Comparison of ENCODE assay signal across 8 cellular contexts in genomic region chr16:89574681-89575246, GRCh38. TPM values are rescaled to one million over a fixed set of nuclear protein-coding genes. Genes with fewer than 3 reads are reported as not detected.
DNase-seq lines count a peak whose midpoint lies in the region; ATAC-seq, FAIRE-seq and TF ChIP-seq lines count a peak whose summit lies in the region.

No MANE protein-coding gene starts in this region.

- H3K4me1 Mint-ChIP-seq in immature natural killer cell, result peaks cover 4 to 9% of the 10 kb centered on the region in 2 donors

- TF ChIP-seq RAD21 in K562 (CRISPR knock-in tag; conservative IDR thresholded peaks at IDR 0.05 in 1 of 2, IDR thresholded peaks at IDR 0.05 in 1 of 2), result peak; percentile 86 to 92

- peaks cover 29% of the 10 kb centered on the region for H3K79me2 ChIP-seq in K562 (ENCODE audit: control insufficient read depth, insufficient read depth, low read length)

- peak overlapping the region; percentile 15 to 73 (median 58) for H3K4me3 Mint-ChIP-seq in immature natural killer cell

- H2AFZ ChIP-seq in K562 (ENCODE audit: low read depth, low read length), result peak overlapping the region; percentile 86

- no peaks in the 10 kb centered on the region for H3K27me3 ChIP-seq in K562 (ENCODE audit: control insufficient read depth in 2 of 2, insufficient read depth in 2 of 2, low read length in 2 of 2)
- H3K27me3 ChIP-seq in prostate gland (replicated peaks; ENCODE audit: insufficient read depth), result peaks cover 13% of the 10 kb centered on the region

- BruUV-seq in K562 (replicated peaks; lab: Mats Ljungman, UMichigan), result no TSS peak

- H3K4me1 ChIP-seq in K562 (replicated peaks in 1 of 2; ENCODE audit: control insufficient read depth in 2 of 2, insufficient read depth in 2 of 2, low read length in 2 of 2) (peaks cover 5 to 65% of the 10 kb centered on the region in 2 experiments), prostate gland (replicated peaks) (peaks cover 6% of the 10 kb centered on the region)

- H3K4me2 ChIP-seq in K562 (ENCODE audit: insufficient read depth, low read length), result peak overlapping the region; percentile 69

- no peaks in the 10 kb centered on the region for H3K9me3 Mint-ChIP-seq in immature natural killer cell

- H3K9ac ChIP-seq in SK-N-MC (ENCODE audit: insufficient read length) (no peak overlapping the region), K562 (ENCODE audit: insufficient read depth in 1 of 2, low read depth in 2 of 2, low read length in 2 of 2) (peak overlapping the region; percentile 71 to 98)

- DNase-seq in Daoy (ENCODE audit: low read depth) (peak; percentile 87), SK-N-MC (ENCODE audit: low read depth, low spot score) (no peak), K562 (ENCODE audit: extremely low read depth in 1 of 4, low spot score in 3 of 4) (peak; percentile 86 to 93 (median 87)), immature natural killer cell (peak; percentile 24 to 52 (median 42)), prostate gland (ENCODE audit: low spot score) (no peak), cerebellum (ENCODE audit: low spot score) (no peak)
- peak; percentile 54 to 57 for DNase-seq in stimulated activated CD8-positive, alpha-beta memory T cell treated with anti-CD3 and anti-CD28 coated beads, Interleukin-2, amount 100 ng/mL, for 48 hours (ENCODE audit: low read depth in 2 of 2)

- no peak for TF ChIP-seq EP300 in K562 (IDR thresholded peaks at IDR 0.05; ENCODE audit: low read length)

- CTCF ChIA-PET in K562 (lab: Yijun Ruan, JAX; ENCODE audit: low intra/inter-chr PET ratio), result interaction anchor here (1.4 to 1.6 kb wide), 2 partner anchors 67 to 93 kb away, joined by 4 to 8 read pairs; no protein-coding TSS in a partner anchor

- H3K9me3 ChIP-seq in SK-N-MC (ENCODE audit: low read depth, low read length) (no peaks in the 10 kb centered on the region), K562 (replicated peaks; ENCODE audit: control insufficient read depth, insufficient read depth, low read depth, low read length) (peaks cover 7% of the 10 kb centered on the region), prostate gland (no peaks in the 10 kb centered on the region)

- H3K36me3 Mint-ChIP-seq in immature natural killer cell, result no peaks in the 10 kb centered on the region

- TF ChIP-seq CTCF in K562 (IDR thresholded peaks at IDR 0.05 in 2 of 3, conservative IDR thresholded peaks at IDR 0.05 in 1 of 3; ENCODE audit: insufficient read depth in 2 of 3, low read depth in 1 of 3, low read length in 3 of 3) (peak; percentile 87 to 99 (median 97)), prostate gland (IDR thresholded peaks at IDR 0.05) (peak in 2 of 4 experiments; percentile 54 to 85)

- POLR2A ChIA-PET in K562 (lab: Yijun Ruan, JAX), result interaction anchor here (0.5 to 1.7 kb wide), 3 partner anchors 8 to 10 kb away, joined by 3 to 15 read pairs (median 7); no protein-coding TSS in a partner anchor

- peaks cover 8 to 9% (median 9%) of the 10 kb centered on the region in 3 donors for H3K27me3 Mint-ChIP-seq in immature natural killer cell (ENCODE audit: low read depth in 3 of 3)

- TF ChIP-seq POLR2A in K562 (conservative IDR thresholded peaks at IDR 0.05), result peak; percentile 73; the same call in 1 of the 2 replicates
- TF ChIP-seq POLR2A in prostate gland (IDR thresholded peaks at IDR 0.05), result no peak

- H4K20me1 ChIP-seq in K562 (replicated peaks; ENCODE audit: control insufficient read depth, insufficient read depth, low read length), result no peaks in the 10 kb centered on the region

- 2% methylated on average over 30 of the region's 55 CpGs for WGBS in K562 (ENCODE audit: insufficient coverage, low coverage, missing lambda C conversion rate)
- WGBS in prostate gland, result 15% methylated on average over 39 of the region's 55 CpGs

- peaks cover 11% of the 10 kb centered on the region; the same call in 1 of the 2 replicates for H3K36me3 ChIP-seq in SK-N-MC (ENCODE audit: insufficient read depth, low read length)
- peaks cover 27% of the 10 kb centered on the region for H3K36me3 ChIP-seq in K562 (ENCODE audit: control insufficient read depth, insufficient read depth, low read length)
- no peaks in the 10 kb centered on the region for H3K36me3 ChIP-seq in prostate gland

- intact Hi-C loops in K562 (cut with micrococcal nuclease) (loop anchor here (2.0 to 10.0 kb wide), 2 partner anchors 70 to 92 kb away; no protein-coding TSS in a partner anchor), prostate gland (cut with DNase I) (no loop called here)

- peaks cover 4% of the 10 kb centered on the region for H3K9me1 ChIP-seq in K562 (ENCODE audit: control insufficient read depth, insufficient read depth, low read length)

- peak overlapping the region; percentile 67 for H3K4me3 ChIP-seq in SK-N-MC
- H3K4me3 ChIP-seq in K562, result peak overlapping the region; percentile 57
- peak overlapping the region in 1 of 2 donors; percentile 15 for H3K4me3 ChIP-seq in prostate gland

- peak; percentile 54 for ATAC-seq in HG03097 (IDR thresholded peaks at IDR 0.05; ENCODE audit: low FRiP score, unreplicated experiment)
- peak; percentile 95 for ATAC-seq in K562

- no peak overlapping the region for H3K27ac Mint-ChIP-seq in immature natural killer cell

- in situ Hi-C loops in K562 (cut with MboI), result no loop called here

- no peak overlapping the region for H3K27ac ChIP-seq in SK-N-MC
- H3K27ac ChIP-seq in K562 (ENCODE audit: extremely low read depth, low read depth, low read length), result peak overlapping the region; percentile 72
- no peak overlapping the region for H3K27ac ChIP-seq in prostate gland

- peak; percentile 80 for FAIRE-seq in K562 (lab: Jason Lieb, UNC)

RNA-seq across cellular contexts. Expression of gene CPNE7, which starts 0.8 kb away (rescaled TPM):
- total RNA-seq in Daoy (2014; rRNA removed; shearing (Covaris generic)), result 2.6 and 3.4 TPM in 2 replicates
- total RNA-seq in K562 (2011; cell fraction: chromatin; rRNA removed; ENCODE audit: low replicate concordance), result 170 and 336 TPM in 2 replicates
- 170 and 181 TPM in 2 replicates for total RNA-seq in K562 (2011; cell fraction: nucleolus; rRNA removed)
- total RNA-seq in K562 (2011; cell fraction: nucleoplasm; rRNA removed), result 123 and 131 TPM in 2 replicates
- total RNA-seq in K562 (2014; rRNA removed), result 46.8 and 63.6 TPM in 2 replicates
- 16.2 and 18.8 TPM in 2 replicates for total RNA-seq in K562 (2014; rRNA removed; fragmentation: Illumina TruSeq; extraction: Trizol)
- total RNA-seq in K562 (2015; rRNA removed; fragmentation: Illumina TruSeq; extraction: Trizol), result 16.9 and 18.5 TPM in 2 replicates
- 58.8 and 73.4 TPM in 2 replicates for total RNA-seq in K562 (2021)
- 32.7 and 33.6 TPM in 2 replicates for polyA plus RNA-seq in K562 (2011; rRNA removed)
- polyA plus RNA-seq in K562 (2011; cell fraction: cytosol; rRNA removed), result 19.6 and 36.0 TPM in 2 replicates
- polyA plus RNA-seq in K562 (2011; cell fraction: nucleus; rRNA removed), result 330 and 699 TPM in 2 replicates
- 44.5 and 48.7 TPM in 2 replicates for polyA plus RNA-seq in K562 (2012)
- 31.5 and 39.1 TPM in 2 replicates for polyA plus RNA-seq in K562 (2014; fragmentation: Illumina TruSeq; extraction: Trizol)
- polyA plus RNA-seq in K562 (2014; fragmentation: Nextera tagmentation; extraction: Ambion mirVana), result 1 to 10 TPM in 1 of 2 experiments, under 1 TPM in 1; 0.30 to 1.9 TPM
- 67.3 and 78.1 TPM in 2 replicates for polyA plus RNA-seq in K562 (2014; rRNA removed)
- polyA minus RNA-seq in K562 (2011; rRNA and poly(A)+ RNA removed), result 9.2 TPM in 2 replicates
- 10.7 and 11.9 TPM in 2 replicates for polyA minus RNA-seq in K562 (2011; cell fraction: cytosol; rRNA and poly(A)+ RNA removed)
- polyA minus RNA-seq in K562 (2011; cell fraction: nucleus; rRNA and poly(A)+ RNA removed), result 34.3 and 47.3 TPM in 2 replicates
- polyA plus RNA-seq in immature natural killer cell, result 1 to 10 TPM in 2 of 3 donors, not detected in 1; 1.9 to 5.1 TPM
- 1 to 10 TPM in 1 of 2 donors, under 1 TPM in 1; 0.18 to 8.9 TPM for total RNA-seq in prostate gland
- total RNA-seq in cerebellum, result 8.8 TPM

RNA-seq across cellular contexts. Expression of gene RPL13, which starts 14.3 kb away (rescaled TPM):
- 4,474 and 4,750 TPM in 2 replicates for total RNA-seq in Daoy (2014; rRNA removed; shearing (Covaris generic))
- 190 and 375 TPM in 2 replicates for total RNA-seq in K562 (2011; cell fraction: chromatin; rRNA removed; ENCODE audit: low replicate concordance)
- 1,145 and 1,282 TPM in 2 replicates for total RNA-seq in K562 (2011; cell fraction: nucleolus; rRNA removed)
- total RNA-seq in K562 (2011; cell fraction: nucleoplasm; rRNA removed), result 741 and 1,472 TPM in 2 replicates
- total RNA-seq in K562 (2014; rRNA removed), result 6,042 and 8,261 TPM in 2 replicates
- total RNA-seq in K562 (2014; rRNA removed; fragmentation: Illumina TruSeq; extraction: Trizol), result 916 and 1,208 TPM in 2 replicates
- 2,074 and 2,169 TPM in 2 replicates for total RNA-seq in K562 (2015; rRNA removed; fragmentation: Illumina TruSeq; extraction: Trizol)
- 2,859 and 3,283 TPM in 2 replicates for total RNA-seq in K562 (2021)
- polyA plus RNA-seq in K562 (2011; rRNA removed), result 1,633 and 2,887 TPM in 2 replicates
- 3,426 and 8,334 TPM in 2 replicates for polyA plus RNA-seq in K562 (2011; cell fraction: cytosol; rRNA removed)
- polyA plus RNA-seq in K562 (2011; cell fraction: nucleus; rRNA removed), result 2,104 and 2,686 TPM in 2 replicates
- polyA plus RNA-seq in K562 (2012), result 2,765 and 5,488 TPM in 2 replicates
- polyA plus RNA-seq in K562 (2014; fragmentation: Illumina TruSeq; extraction: Trizol), result 1,258 and 1,518 TPM in 2 replicates
- polyA plus RNA-seq in K562 (2014; fragmentation: Nextera tagmentation; extraction: Ambion mirVana), result 100 to 1,000 TPM; 227 to 348 TPM
- polyA plus RNA-seq in K562 (2014; rRNA removed), result 4,293 and 4,381 TPM in 2 replicates
- 413 and 474 TPM in 2 replicates for polyA minus RNA-seq in K562 (2011; rRNA and poly(A)+ RNA removed)
- polyA minus RNA-seq in K562 (2011; cell fraction: cytosol; rRNA and poly(A)+ RNA removed), result 1,370 and 2,343 TPM in 2 replicates
- polyA minus RNA-seq in K562 (2011; cell fraction: nucleus; rRNA and poly(A)+ RNA removed), result 505 and 641 TPM in 2 replicates
- polyA plus RNA-seq in immature natural killer cell, result 1,000 to 10,000 TPM; 1,461 to 3,229 (median 2,406) TPM
- total RNA-seq in prostate gland, result over 10,000 TPM in 1 of 2 donors, 1,000 to 10,000 TPM in 1; 6,889 to 11,644 TPM
- 1,241 TPM for total RNA-seq in cerebellum

RNA-seq across cellular contexts. Expression of gene DPEP1, which starts 38.7 kb away (rescaled TPM):
- total RNA-seq in Daoy (2014; rRNA removed; shearing (Covaris generic)), result 0.09 TPM in 1 of 2 replicates, not detected in the other
- total RNA-seq in K562 (2011; cell fraction: chromatin; rRNA removed; ENCODE audit: low replicate concordance), result 0.23 TPM in 1 of 2 replicates, not detected in the other
- total RNA-seq in K562 (2011; cell fraction: nucleolus; rRNA removed), result 0.67 and 1.3 TPM in 2 replicates
- total RNA-seq in K562 (2011; cell fraction: nucleoplasm; rRNA removed), result 0.46 TPM in 1 of 2 replicates, not detected in the other
- 0.14 TPM in 1 of 2 replicates, not detected in the other for total RNA-seq in K562 (2014; rRNA removed)
- not detected in 2 replicates for total RNA-seq in K562 (2014; rRNA removed; fragmentation: Illumina TruSeq; extraction: Trizol)
- total RNA-seq in K562 (2015; rRNA removed; fragmentation: Illumina TruSeq; extraction: Trizol), result not detected in 2 replicates
- 0.20 and 0.22 TPM in 2 replicates for total RNA-seq in K562 (2021)
- 0.31 and 0.34 TPM in 2 replicates for polyA plus RNA-seq in K562 (2011; rRNA removed)
- polyA plus RNA-seq in K562 (2011; cell fraction: cytosol; rRNA removed), result 0.22 and 1.2 TPM in 2 replicates
- 1.1 TPM in 2 replicates for polyA plus RNA-seq in K562 (2011; cell fraction: nucleus; rRNA removed)
- polyA plus RNA-seq in K562 (2012), result 0.17 and 0.21 TPM in 2 replicates
- 0.08 TPM in 1 of 2 replicates, not detected in the other for polyA plus RNA-seq in K562 (2014; fragmentation: Illumina TruSeq; extraction: Trizol)
- not detected for polyA plus RNA-seq in K562 (2014; fragmentation: Nextera tagmentation; extraction: Ambion mirVana)
- 0.18 TPM in 1 of 2 replicates, not detected in the other for polyA plus RNA-seq in K562 (2014; rRNA removed)
- not detected in 2 replicates for polyA minus RNA-seq in K562 (2011; rRNA and poly(A)+ RNA removed)
- not detected in 2 replicates for polyA minus RNA-seq in K562 (2011; cell fraction: cytosol; rRNA and poly(A)+ RNA removed)
- not detected in 2 replicates for polyA minus RNA-seq in K562 (2011; cell fraction: nucleus; rRNA and poly(A)+ RNA removed)
- polyA plus RNA-seq in immature natural killer cell, result not detected
- 100 to 1,000 TPM in 1 of 2 donors, not detected in 1; 274 TPM for total RNA-seq in prostate gland
- total RNA-seq in cerebellum, result 2.5 TPM

Comparison
In these comparisons a context has a peak if more than half of its experiments do, and no peak if none do; other contexts are left out.
1. DNase-seq: peak in Daoy (single experiment), K562 (4 of 4), immature natural killer cell (3 of 3) and stimulated activated CD8-positive, alpha-beta memory T cell treated with anti-CD3 and anti-CD28 coated beads, Interleukin-2, amount 100 ng/mL, for 48 hours (2 of 2); none in SK-N-MC (single experiment), prostate gland (single experiment) and cerebellum (single experiment).